In the genomic region with DNA sequence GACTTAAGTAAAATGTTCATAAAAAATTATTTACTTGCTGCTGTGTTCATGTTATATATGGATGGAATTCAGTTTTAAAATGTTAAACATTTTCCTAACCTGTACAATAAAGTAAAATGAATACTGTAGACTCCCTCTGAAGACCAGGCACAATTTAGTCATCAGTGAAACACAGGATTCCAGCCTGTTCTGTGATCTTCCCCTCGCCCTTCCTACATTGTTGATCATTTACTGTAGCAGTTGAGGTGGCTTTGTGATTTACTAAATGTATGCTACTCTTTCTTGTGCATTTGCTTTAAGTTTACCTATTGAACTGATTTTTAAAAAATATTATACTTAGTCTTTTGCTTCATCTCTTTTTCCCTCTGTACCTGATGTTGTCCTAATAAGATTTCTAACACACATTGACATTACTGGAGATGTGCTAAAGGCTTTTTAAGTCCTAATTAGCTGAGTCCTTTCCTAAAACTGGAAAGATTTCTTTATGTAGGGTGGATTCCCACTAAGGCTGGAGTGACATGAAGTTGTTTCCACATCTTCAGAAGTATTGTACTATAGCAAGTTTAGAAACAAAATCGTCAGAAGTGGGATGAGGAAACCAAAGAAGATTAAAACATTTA, we compare ENCODE assay signal across 30 cellular contexts.
"Had no signal": no experiment of that assay in that cellular context is flagged by ENCODE, and none has a peak within 500 bp of the region (broad histone marks: within the 10 kb centered on the region; RNA-seq: fewer than 3 reads in every experiment).

No MANE protein-coding gene starts in this region.

- FAIRE-seq: TTC549 had no signal

- H3K4me3 ChIP-seq: ascending aorta, cardiac muscle cell had no signal

- H3K27ac ChIP-seq: ascending aorta, cardiac muscle cell, VCaP had no signal

- DNase-seq: activated B cell treated with CpG ODN at 0.5 μM for 24 hours; activated CD4-positive, alpha-beta memory T cell treated with anti-CD3 and anti-CD28 coated beads for 36 hours; activated CD4-positive, alpha-beta T cell treated with anti-CD3 and anti-CD28 coated beads for 4 hours; activated CD4-positive, alpha-beta T cell treated with anti-CD3 and anti-CD28 coated beads, Interleukin-2, amount 10 ng/mL, durations not matched to agents 24 days and 14 days; activated CD4-positive, alpha-beta T cell treated with anti-CD3 and anti-CD28 coated beads, Interleukin-2, amount 50 U/mL, for 1 hour; activated CD4-positive, alpha-beta T cell treated with anti-CD3 and anti-CD28 coated beads, Interleukin-2, amount 50 U/mL, for 4 hours; activated CD4-positive, CD25-positive, alpha-beta regulatory T cell treated with anti-CD3 and anti-CD28 coated beads, Interleukin-2, amount 50 U/mL, for 72 hours; activated CD8-positive, alpha-beta memory T cell treated with anti-CD3 and anti-CD28 coated beads, Interleukin-2, amount 50 U/mL, for 4 hours; activated CD8-positive, alpha-beta T cell treated with anti-CD3 and anti-CD28 coated beads for 36 hours; activated effector memory CD4-positive, alpha-beta T cell treated with anti-CD3 and anti-CD28 coated beads, Interleukin-2, amount 50 U/mL, for 16 hours; activated gamma-delta T cell treated with Interleukin-2 at 50 U/mL for 16 hours; activated naive CD4-positive, alpha-beta T cell; activated naive CD4-positive, alpha-beta T cell treated with anti-CD3 and anti-CD28 coated beads for 36 hours; activated naive CD8-positive, alpha-beta T cell treated with anti-CD3 and anti-CD28 coated beads, Interleukin-2, amount 10 ng/mL, durations not matched to agents 7 days and 5 days; activated naive CD8-positive, alpha-beta T cell treated with anti-CD3 and anti-CD28 coated beads, Interleukin-2, amount 50 U/mL, for 24 hours; activated T-cell treated with anti-CD3 and anti-CD28 coated beads for 4 hours; activated T-cell treated with anti-CD3 and anti-CD28 coated beads, Interleukin-2, amount 50 U/mL, for 1 hour; activated T-cell treated with anti-CD3 and anti-CD28 coated beads, Interleukin-2, amount 50 U/mL, for 4 hours; activated T-cell treated with anti-CD3 and anti-CD28 coated beads, Interleukin-2, amount 50 U/mL, for 72 hours; amygdala; anterior cingulate cortex; caudate nucleus; cerebellar nuclear complex; T-helper 2 cell; T-helper 9 cell had no signal

- H3K4me1 ChIP-seq: ascending aorta had no signal

- H3K27me3 ChIP-seq: ascending aorta, cardiac muscle cell had no signal

- H3K9me3 ChIP-seq: ascending aorta had no signal

- ATAC-seq: activated CD8-positive, alpha-beta T cell treated with anti-CD3 and anti-CD28 coated beads for 36 hours; activated naive CD8-positive, alpha-beta T cell treated with anti-CD3 and anti-CD28 coated beads, Interleukin-2, amount 50 U/mL, for 24 hours; activated T-cell treated with anti-CD3 and anti-CD28 coated beads, Interleukin-2, amount 50 U/mL, for 4 hours; activated T-cell treated with anti-CD3 and anti-CD28 coated beads, Interleukin-2, amount 50 U/mL, for 72 hours; activated T-helper 17 cell treated with anti-CD3 and anti-CD28 coated beads, Interleukin-2, amount 50 U/mL, for 72 hours had no signal
